Comparison of ENCODE assay signal across 17 cellular contexts in the genomic region with DNA sequence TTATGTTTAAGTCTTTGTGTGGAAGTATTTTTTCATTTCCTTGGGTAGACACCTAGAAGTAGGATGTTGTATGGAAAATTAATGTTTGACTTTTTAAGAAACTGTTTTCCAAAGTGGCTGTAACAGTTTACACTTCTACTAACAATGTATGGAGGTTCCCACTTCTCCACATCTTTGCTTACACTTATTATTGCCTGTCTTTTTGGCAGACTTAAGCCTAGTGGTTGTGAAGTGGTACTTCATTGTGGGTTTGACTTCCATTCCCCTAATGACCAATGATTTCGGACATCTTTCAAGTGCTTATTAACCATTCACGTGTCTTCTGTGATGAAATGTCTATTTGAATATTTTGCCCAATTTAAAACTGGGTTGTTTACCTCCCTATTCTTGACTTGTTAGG.
DNase-seq lines count a peak whose midpoint lies in the region; ATAC-seq and TF ChIP-seq lines count a peak whose summit lies in the region.
"Had no signal": no experiment of that assay in that cellular context is flagged by ENCODE, and none has a peak within 500 bp of the region (broad histone marks: within the 10 kb centered on the region; RNA-seq: fewer than 3 reads in every experiment).

No MANE protein-coding gene starts in this region.

- H3K9ac ChIP-seq in KMS-11 (no peak overlapping the region), neural progenitor cell (no peak overlapping the region)
- H3K9ac ChIP-seq: parathyroid adenoma had no signal

- intact Hi-C loops in left ventricle myocardium inferior (cut with micrococcal nuclease), result no loop called here

- H3K4me3 ChIP-seq in KMS-11 (IDR thresholded peaks at IDR 0.05; ENCODE audit: insufficient read depth, low read depth, low read length) (no peak overlapping the region), neural progenitor cell (no peak overlapping the region), left ventricle myocardium inferior (no peak overlapping the region)
- H3K4me3 ChIP-seq: colonic mucosa had no signal

- peak; percentile 6 for DNase-seq in DMS79 (lab: John Stamatoyannopoulos, UW)
- DNase-seq in DMS79 treated with DMSO at 0.1 percent for 48 hours (lab: John Stamatoyannopoulos, UW), result no peak
- DNase-seq in endothelial cell (ENCODE audit: low spot score), result no peak
- DNase-seq in neural progenitor cell (ENCODE audit: low spot score), result peak; percentile 21
- DNase-seq in left ventricle myocardium inferior, result no peak
- DNase-seq: activated CD8-positive, alpha-beta T cell treated with anti-CD3 and anti-CD28 coated beads for 36 hours; amygdala; colonic mucosa; GF-D8; NCI-H1694 treated with DMSO at 0.1 percent for 48 hours; NCI-H510A; stimulated activated naive CD4-positive, alpha-beta T cell had no signal

- no peaks in the 10 kb centered on the region for H3K36me3 ChIP-seq in KMS-11 (ENCODE audit: insufficient read depth)
- H3K36me3 ChIP-seq in neural progenitor cell, result no peaks in the 10 kb centered on the region
- no peaks in the 10 kb centered on the region for H3K36me3 ChIP-seq in left ventricle myocardium inferior
- H3K36me3 ChIP-seq: colonic mucosa had no signal

- 0 out of 2 replicates have a peak overlapping the region, but pooled peaks have one; percentile 5 for H2AFZ ChIP-seq in KMS-11 (ENCODE audit: low read depth)
- H2AFZ ChIP-seq in neural progenitor cell (replicated peaks), result no peak overlapping the region
- H2AFZ ChIP-seq: parathyroid adenoma had no signal

- H3K27me3 ChIP-seq in KMS-11 (ENCODE audit: insufficient read depth, low read depth), result no peaks in the 10 kb centered on the region
- no peaks in the 10 kb centered on the region for H3K27me3 ChIP-seq in neural progenitor cell
- H3K27me3 ChIP-seq in left ventricle myocardium inferior (ENCODE audit: low read depth), result no peaks in the 10 kb centered on the region
- H3K27me3 ChIP-seq: colonic mucosa had no signal

- H3K79me2 ChIP-seq in KMS-11 (ENCODE audit: insufficient read depth, low read depth), result no peaks in the 10 kb centered on the region
- no peaks in the 10 kb centered on the region for H3K79me2 ChIP-seq in neural progenitor cell (ENCODE audit: low read depth)
- H3K79me2 ChIP-seq: parathyroid adenoma had no signal

- no peak overlapping the region for H3K4me3 Mint-ChIP-seq in endothelial cell (ENCODE audit: unreplicated experiment)
- H3K4me3 Mint-ChIP-seq in neural progenitor cell, result no peak overlapping the region
- H3K4me3 Mint-ChIP-seq: activated CD8-positive, alpha-beta T cell treated with anti-CD3 and anti-CD28 coated beads for 36 hours had no signal

- H3K27ac ChIP-seq in KMS-11 (peak overlapping the region; percentile 94), neural progenitor cell (no peak overlapping the region), left ventricle myocardium inferior (replicated peaks) (no peak overlapping the region)
- H3K27ac ChIP-seq: colonic mucosa, parathyroid adenoma had no signal

- H4K20me1 ChIP-seq in KMS-11 (ENCODE audit: insufficient read depth) (no peaks in the 10 kb centered on the region), neural progenitor cell (ENCODE audit: low read depth) (no peaks in the 10 kb centered on the region)

- no peaks in the 10 kb centered on the region for H3F3A ChIP-seq in neural progenitor cell (ENCODE audit: low read depth)

- H3K9me3 ChIP-seq in neural progenitor cell (ENCODE audit: low read depth) (no peaks in the 10 kb centered on the region), left ventricle myocardium inferior (replicated peaks) (no peaks in the 10 kb centered on the region)
- H3K9me3 ChIP-seq: colonic mucosa had no signal

- no peaks in the 10 kb centered on the region for H3K4me1 Mint-ChIP-seq in endothelial cell (ENCODE audit: unreplicated experiment)
- H3K4me1 Mint-ChIP-seq in neural progenitor cell, result no peaks in the 10 kb centered on the region

- H3K27me3 Mint-ChIP-seq in endothelial cell (ENCODE audit: unreplicated experiment) (no peaks in the 10 kb centered on the region), neural progenitor cell (ENCODE audit: insufficient read depth, low read depth) (no peaks in the 10 kb centered on the region)

- TF ChIP-seq CTCF in KMS-11 (conservative IDR thresholded peaks at IDR 0.05; ENCODE audit: low read depth, low read length), result 0 out of 2 replicates have a peak, but pooled peaks have one; percentile 31
- TF ChIP-seq CTCF in endothelial cell (IDR thresholded peaks at IDR 0.05; ENCODE audit: unreplicated experiment), result peak; percentile 70
- peak; percentile 48 for TF ChIP-seq CTCF in neural progenitor cell (IDR thresholded peaks at IDR 0.05)
- TF ChIP-seq CTCF in left ventricle myocardium inferior (IDR thresholded peaks at IDR 0.05; ENCODE audit: borderline replicate concordance), result no peak

- H3K27ac Mint-ChIP-seq in endothelial cell (ENCODE audit: unreplicated experiment) (no peak overlapping the region), neural progenitor cell (no peak overlapping the region)
- H3K27ac Mint-ChIP-seq: activated CD8-positive, alpha-beta T cell treated with anti-CD3 and anti-CD28 coated beads for 36 hours had no signal

- peaks cover 93% of the 10 kb centered on the region for H3K4me1 ChIP-seq in KMS-11 (ENCODE audit: low read depth, poor library complexity, severe bottlenecking)
- no peaks in the 10 kb centered on the region for H3K4me1 ChIP-seq in neural progenitor cell
- H3K4me1 ChIP-seq in left ventricle myocardium inferior, result peaks cover 15% of the 10 kb centered on the region
- H3K4me1 ChIP-seq: colonic mucosa had no signal

- H3K9me3 Mint-ChIP-seq in endothelial cell (ENCODE audit: unreplicated experiment) (no peaks in the 10 kb centered on the region), neural progenitor cell (no peaks in the 10 kb centered on the region)
- H3K9me3 Mint-ChIP-seq: activated CD8-positive, alpha-beta T cell treated with anti-CD3 and anti-CD28 coated beads for 36 hours had no signal

- H3K4me2 ChIP-seq in KMS-11 (peak overlapping the region; percentile 81), neural progenitor cell (no peak overlapping the region)

- ATAC-seq in GM19351 (IDR thresholded peaks at IDR 0.05; ENCODE audit: unreplicated experiment), result no peak
- no peak for ATAC-seq in GM18870 (IDR thresholded peaks at IDR 0.05; ENCODE audit: unreplicated experiment)
- ATAC-seq: activated CD8-positive, alpha-beta T cell treated with anti-CD3 and anti-CD28 coated beads for 36 hours; Panc1 had no signal

- H3K36me3 Mint-ChIP-seq in endothelial cell (ENCODE audit: low read depth, unreplicated experiment) (no peaks in the 10 kb centered on the region), neural progenitor cell (no peaks in the 10 kb centered on the region)

Comparison
In these comparisons a context has a peak if more than half of its experiments do, and no peak if none do; other contexts are left out.
1. DNase-seq: peak in DMS79 (single experiment) and neural progenitor cell (single experiment); none in DMS79 treated with DMSO at 0.1 percent for 48 hours (single experiment), endothelial cell (single experiment) and left ventricle myocardium inferior (single experiment).